ENCODE assay signal across 15 cellular contexts in the genomic region with DNA sequence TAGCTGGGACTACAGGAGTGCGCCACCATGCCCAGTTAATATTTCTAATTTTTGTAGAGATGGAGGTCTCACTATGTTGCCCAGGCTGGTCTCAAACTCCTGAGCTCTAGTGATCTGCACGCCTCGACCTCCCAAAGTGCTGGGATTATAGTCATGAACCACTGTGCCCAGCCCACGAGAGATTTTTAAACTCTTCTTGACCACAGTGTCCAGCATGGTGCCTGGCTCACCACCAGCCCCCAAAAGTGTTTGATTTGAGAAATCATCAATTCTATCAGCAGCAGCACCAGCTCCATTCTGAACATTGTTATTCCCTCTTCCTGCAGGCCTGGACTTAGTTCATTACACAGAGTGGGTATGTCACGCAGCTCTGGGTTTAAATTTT. TPM values are rescaled to one million over a fixed set of nuclear protein-coding genes. Genes with fewer than 3 reads are reported as not detected.
DNase-seq lines count a peak whose midpoint lies in the region; ATAC-seq and TF ChIP-seq lines count a peak whose summit lies in the region.
"Had no signal": no experiment of that assay in that cellular context is flagged by ENCODE, and none has a peak within 500 bp of the region (broad histone marks: within the 10 kb centered on the region; RNA-seq: fewer than 3 reads in every experiment).

No MANE protein-coding gene starts in this region.

- peak overlapping the region; percentile 88 for H4K5ac ChIP-seq in IMR-90 (ENCODE audit: low read depth, low read length)

- H3K27ac ChIP-seq in IMR-90 (ENCODE audit: insufficient read depth, low read length) (peak overlapping the region; percentile 69), lower lobe of right lung (peak overlapping the region; percentile 79), stomach (peak overlapping the region in 4 of 5 donors; percentile 73 to 85 (median 74))
- H3K27ac ChIP-seq: cardiac muscle cell had no signal

- peak overlapping the region; percentile 85 for H3K18ac ChIP-seq in IMR-90 (ENCODE audit: low read depth, low read length)

- peaks cover 63% of the 10 kb centered on the region for H3K4me1 ChIP-seq in IMR-90 (ENCODE audit: control insufficient read depth, insufficient read depth, low read length)
- H3K4me1 ChIP-seq in lower lobe of right lung: peaks cover 66% of the 10 kb centered on the region
- H3K4me1 ChIP-seq in stomach: peaks cover 22 to 75% (median 42%) of the 10 kb centered on the region in 4 donors

- H3K27me3 Mint-ChIP-seq in chondrocyte (ENCODE audit: low read depth): no peaks in the 10 kb centered on the region

- H2BK5ac ChIP-seq in IMR-90 (ENCODE audit: low read depth, low read length, poor library complexity, severe bottlenecking): peak overlapping the region; percentile 90

- H3K4me3 ChIP-seq in IMR-90 (ENCODE audit: insufficient read depth, low read depth, low read length): no peak overlapping the region
- no peak overlapping the region for H3K4me3 ChIP-seq in lower lobe of right lung
- no peak overlapping the region for H3K4me3 ChIP-seq in stomach
- H3K4me3 ChIP-seq: cardiac muscle cell, GM23338, psoas muscle had no signal

- H3K4ac ChIP-seq in IMR-90 (ENCODE audit: low read depth, low read length): peak overlapping the region; percentile 95

- peak overlapping the region; percentile 74 for H3K27ac Mint-ChIP-seq in chondrocyte (ENCODE audit: unreplicated experiment)
- H3K27ac Mint-ChIP-seq: activated naive CD4-positive, alpha-beta T cell treated with anti-CD3 and anti-CD28 coated beads, Interleukin-2, amount 50 U/mL, for 72 hours; GM23338 had no signal

- WGBS in IMR-90 (ENCODE audit: extremely low coverage in 2 of 2, insufficient read length in 1 of 2), 2 experiments: 100% methylated on average over 2 of the region's 5 CpGs; no CpG with 5 or more reads in 1 of the 2 experiments
- 88 to 93% (median 92%) methylated on average over 5 of the region's 5 CpGs for WGBS in stomach, 5 donors

- peak overlapping the region; percentile 63 for H2AFZ ChIP-seq in IMR-90 (replicated peaks; ENCODE audit: low read length, poor library complexity)
- H2AFZ ChIP-seq: GM23338 had no signal

- ATAC-seq in IMR-90 (ENCODE audit: low read depth) (no peak), lower lobe of right lung (no peak)
- ATAC-seq: GM23338 had no signal

- BruUV-seq in IMR-90 (replicated peaks; lab: Mats Ljungman, UMichigan): no TSS peak

- TF ChIP-seq EP300 in stomach (IDR thresholded peaks at IDR 0.05): no peak

- H3K14ac ChIP-seq in IMR-90 (replicated peaks; ENCODE audit: low read depth, low read length): peak overlapping the region; percentile 92

- in situ Hi-C loops in IMR-90 (cut with MboI; ENCODE audit: low sequenced_read_pairs): loop anchor here (5.0 kb wide), 2 partner anchors 50 to 90 kb away; no protein-coding TSS in a partner anchor

- peak overlapping the region; percentile 99 for H2AK5ac ChIP-seq in IMR-90 (ENCODE audit: low read depth, low read length)

- no peaks in the 10 kb centered on the region for H4K20me1 ChIP-seq in IMR-90 (ENCODE audit: insufficient read depth, low read length)

- peak overlapping the region; percentile 94 for H4K91ac ChIP-seq in IMR-90 (ENCODE audit: insufficient read depth, low read depth, low read length)

- peaks cover 20 to 36% of the 10 kb centered on the region in 2 experiments for H3K79me1 ChIP-seq in IMR-90 (ENCODE audit: low read depth in 1 of 2, low read length in 2 of 2)

- H3K9me3 Mint-ChIP-seq in chondrocyte (ENCODE audit: low read depth): no peaks in the 10 kb centered on the region
- H3K9me3 Mint-ChIP-seq: activated naive CD4-positive, alpha-beta T cell treated with anti-CD3 and anti-CD28 coated beads, Interleukin-2, amount 50 U/mL, for 72 hours; GM23338 had no signal

- peak overlapping the region; percentile 63 for H3K56ac ChIP-seq in IMR-90 (ENCODE audit: extremely low read depth, insufficient read depth, low read length)

- H2BK15ac ChIP-seq in IMR-90 (ENCODE audit: low read depth, low read length): peak overlapping the region; percentile 98

- no peak for DNase-seq in IMR-90
- no peak for DNase-seq in chondrocyte (ENCODE audit: low spot score)
- no peak for DNase-seq in lower lobe of right lung
- DNase-seq in stomach: no peak
- DNase-seq in foreskin melanocyte: no peak
- no peak for DNase-seq in amygdala (lab: John Stamatoyannopoulos, UW)
- DNase-seq in NCI-H1105 treated with DMSO at 0.1 percent for 48 hours (lab: John Stamatoyannopoulos, UW): no peak
- DNase-seq: activated T-cell treated with anti-CD3 and anti-CD28 coated beads, Interleukin-2, amount 50 U/mL, for 1 hour; NCI-H187; NCI-H510A; OCI-M1 had no signal

- POLR2A ChIA-PET in IMR-90 (lab: Charles Lee; ENCODE audit: unreplicated experiment): no interaction called here

- no peak for TF ChIP-seq RAD21 in IMR-90 (IDR thresholded peaks at IDR 0.05; ENCODE audit: low read length)

- no peaks in the 10 kb centered on the region for H3K36me3 Mint-ChIP-seq in chondrocyte (ENCODE audit: low read depth)
- H3K36me3 Mint-ChIP-seq: activated naive CD4-positive, alpha-beta T cell treated with anti-CD3 and anti-CD28 coated beads, Interleukin-2, amount 50 U/mL, for 72 hours had no signal

- peak overlapping the region; percentile 99 for H2BK20ac ChIP-seq in IMR-90 (ENCODE audit: low read depth, low read length)

- dilution Hi-C loops in IMR-90 (cut with HindIII; ENCODE audit: low sequenced_read_pairs, unreplicated experiment): no loop called here

- peak overlapping the region; percentile 15; the same call in 1 of the 2 replicates for H3K9ac ChIP-seq in IMR-90 (ENCODE audit: low read depth, low read length)

- H4K8ac ChIP-seq in IMR-90 (ENCODE audit: low read depth in 2 of 2, low read length in 2 of 2): peak overlapping the region; percentile 74 to 95

- CTCF ChIA-PET in IMR-90 (lab: Yijun Ruan, JAX): interaction anchor here (1.5 kb wide), 1 partner anchor 94 kb away, joined by 3 read pairs; no protein-coding TSS in a partner anchor

- no peak for TF ChIP-seq CTCF in IMR-90 (conservative IDR thresholded peaks at IDR 0.05; ENCODE audit: low read depth, low read length)
- TF ChIP-seq CTCF in chondrocyte (IDR thresholded peaks at IDR 0.05): no peak
- TF ChIP-seq CTCF in lower lobe of right lung (IDR thresholded peaks at IDR 0.05): no peak
- TF ChIP-seq CTCF in stomach (IDR thresholded peaks at IDR 0.05): no peak

- no peak for TF ChIP-seq POLR2A in IMR-90 (IDR thresholded peaks at IDR 0.05; ENCODE audit: low read depth, low read length)
- TF ChIP-seq POLR2A in stomach (IDR thresholded peaks at IDR 0.05): no peak

- H2BK120ac ChIP-seq in IMR-90 (ENCODE audit: low read depth, low read length): peak overlapping the region; percentile 99

- H3K4me3 Mint-ChIP-seq in chondrocyte (ENCODE audit: unreplicated experiment): no peak overlapping the region
- H3K4me3 Mint-ChIP-seq: GM23338 had no signal

- intact Hi-C loops in IMR-90 (cut with micrococcal nuclease) (loop anchor here (1.0 kb wide), 1 partner anchor 53 kb away; no protein-coding TSS in a partner anchor), lower lobe of right lung (cut with DNase I) (loop anchor here (10.0 kb wide), 1 partner anchor 93 kb away; no protein-coding TSS in a partner anchor), stomach (cut with DNase I; ENCODE audit: low total_unique reads) (loop anchor here (5.0 kb wide), 1 partner anchor 95 kb away; no protein-coding TSS in a partner anchor)

- H3K9me3 ChIP-seq in IMR-90 (ENCODE audit: control insufficient read depth, insufficient read depth, low read length) (no peaks in the 10 kb centered on the region), lower lobe of right lung (no peaks in the 10 kb centered on the region), stomach (no peaks in the 10 kb centered on the region)
- H3K9me3 ChIP-seq: psoas muscle had no signal

- peak overlapping the region; percentile 80 for H2AK9ac ChIP-seq in IMR-90 (replicated peaks; ENCODE audit: low read depth, low read length, poor library complexity)

- H3K36me3 ChIP-seq in IMR-90 (ENCODE audit: control insufficient read depth, insufficient read depth, low read length) (no peaks in the 10 kb centered on the region), lower lobe of right lung (no peaks in the 10 kb centered on the region), stomach (no peaks in the 10 kb centered on the region)
- H3K36me3 ChIP-seq: cardiac muscle cell had no signal

- H3K27me3 ChIP-seq in IMR-90 (ENCODE audit: control insufficient read depth, insufficient read depth, low read length) (no peaks in the 10 kb centered on the region), lower lobe of right lung (ENCODE audit: low read depth) (no peaks in the 10 kb centered on the region), stomach (no peaks in the 10 kb centered on the region)
- H3K27me3 ChIP-seq: cardiac muscle cell had no signal

- peaks cover 39% of the 10 kb centered on the region for H3K9me1 ChIP-seq in IMR-90 (ENCODE audit: insufficient read depth, low read length)

- H3K4me2 ChIP-seq in IMR-90 (ENCODE audit: low read depth, low read length): no peak overlapping the region
- H3K4me2 ChIP-seq: GM23338 had no signal

- H3K23ac ChIP-seq in IMR-90 (ENCODE audit: low read depth, low read length): peak overlapping the region; percentile 90

- H3K4me1 Mint-ChIP-seq in chondrocyte (ENCODE audit: low read depth): peaks cover 66% of the 10 kb centered on the region
- H3K4me1 Mint-ChIP-seq: GM23338 had no signal

TF ChIP-seq in IMR-90, 13 proteins besides CTCF, POLR2A, EP300 and RAD21 (continues in another document):
- TF ChIP-seq MAZ (IDR thresholded peaks at IDR 0.05; ENCODE audit: borderline replicate concordance, low read depth, low read length) (no peak), BHLHE40 (IDR thresholded peaks at IDR 0.05; ENCODE audit: low read depth, low read length) (no peak), NFE2L2 (IDR thresholded peaks at IDR 0.05; ENCODE audit: low read depth, low read length) (no peak), CHD1 (IDR thresholded peaks at IDR 0.05; ENCODE audit: low read depth, low read length) (no peak), SMC3 (IDR thresholded peaks at IDR 0.05; ENCODE audit: low read depth, low read length) (no peak)
- TF ChIP-seq, protein P1, sequence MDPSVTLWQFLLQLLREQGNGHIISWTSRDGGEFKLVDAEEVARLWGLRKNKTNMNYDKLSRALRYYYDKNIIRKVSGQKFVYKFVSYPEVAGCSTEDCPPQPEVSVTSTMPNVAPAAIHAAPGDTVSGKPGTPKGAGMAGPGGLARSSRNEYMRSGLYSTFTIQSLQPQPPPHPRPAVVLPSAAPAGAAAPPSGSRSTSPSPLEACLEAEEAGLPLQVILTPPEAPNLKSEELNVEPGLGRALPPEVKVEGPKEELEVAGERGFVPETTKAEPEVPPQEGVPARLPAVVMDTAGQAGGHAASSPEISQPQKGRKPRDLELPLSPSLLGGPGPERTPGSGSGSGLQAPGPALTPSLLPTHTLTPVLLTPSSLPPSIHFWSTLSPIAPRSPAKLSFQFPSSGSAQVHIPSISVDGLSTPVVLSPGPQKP (IDR thresholded peaks at IDR 0.05; ENCODE audit: borderline replicate concordance, low read depth, low read length): no peak

RNA-seq across cellular contexts. Expression of a gene that starts 2.4 kb away (rescaled TPM):
- total RNA-seq in IMR-90 (2012; rRNA removed): 237 and 268 TPM in 2 replicates
- 239 and 292 TPM in 2 replicates for polyA plus RNA-seq in IMR-90 (2012; rRNA removed)
- 370 and 502 TPM in 2 replicates for polyA plus RNA-seq in IMR-90 (2012; cell fraction: cytosol; rRNA removed)
- 218 and 328 TPM in 2 replicates for polyA plus RNA-seq in IMR-90 (2012; cell fraction: nucleus; rRNA removed; ENCODE audit: low replicate concordance)
- total RNA-seq in chondrocyte: 7.1 to 22.3 TPM (median 17.7 TPM) in 3 replicates
- total RNA-seq in lower lobe of right lung: 362 TPM
- 100 to 1,000 TPM in 1 of 5 donors, 10 to 100 TPM in 4; 27.8 to 195 (median 44.3) TPM for total RNA-seq in stomach
- 10 to 100 TPM; 16.2 to 28.0 (median 25.1) TPM for polyA plus RNA-seq in stomach
